ENCODE assay signal across 16 cellular contexts in genomic region chr2:147665035-147665434, GRCh38.
DNase-seq lines count a peak whose midpoint lies in the region; ATAC-seq and TF ChIP-seq lines count a peak whose summit lies in the region.
"Had no signal": no experiment of that assay in that cellular context is flagged by ENCODE, and none has a peak within 500 bp of the region (broad histone marks: within the 10 kb centered on the region; RNA-seq: fewer than 3 reads in every experiment).

No MANE protein-coding gene starts in this region.

- ATAC-seq in esophagus mucosa (peak; percentile 74), HG03108 (IDR thresholded peaks at IDR 0.05; ENCODE audit: unreplicated experiment) (no peak)
- ATAC-seq: natural killer cell had no signal

- intact Hi-C loops in activated CD4-positive, alpha-beta memory T cell treated with anti-CD3 and anti-CD28 coated beads for 36 hours (cut with micrococcal nuclease): no loop called here

- CTCF ChIA-PET in activated CD4-positive, alpha-beta memory T cell treated with anti-CD3 and anti-CD28 coated beads for 36 hours (lab: Charles Lee): no interaction called here
- CTCF ChIA-PET in activated CD4-positive, alpha-beta memory T cell treated with anti-CD3 and anti-CD28 coated beads, Interleukin-2, amount 10 ng/mL, durations not matched to agents 7 days and 5 days (lab: Charles Lee): interaction anchor here (0.9 kb wide), 1 partner anchor 18 kb away, joined by 3 read pairs; no protein-coding TSS in a partner anchor

- in situ Hi-C loops in GM13976 (cut with MboI; ENCODE audit: low sequenced_read_pairs, unreplicated experiment): no loop called here

- peak overlapping the region; percentile 15 for H3K27ac Mint-ChIP-seq in activated CD4-positive, alpha-beta memory T cell treated with anti-CD3 and anti-CD28 coated beads for 36 hours
- no peak overlapping the region for H3K27ac Mint-ChIP-seq in activated CD4-positive, alpha-beta memory T cell treated with anti-CD3 and anti-CD28 coated beads, Interleukin-2, amount 10 ng/mL, durations not matched to agents 7 days and 5 days
- H3K27ac Mint-ChIP-seq: activated CD4-positive, alpha-beta T cell treated with anti-CD3 and anti-CD28 coated beads, Interleukin-2, amount 10 ng/mL, durations not matched to agents 24 days and 14 days; natural killer cell had no signal

- no peak overlapping the region for H3K4me3 Mint-ChIP-seq in activated CD4-positive, alpha-beta memory T cell treated with anti-CD3 and anti-CD28 coated beads for 36 hours
- no peak overlapping the region for H3K4me3 Mint-ChIP-seq in activated CD4-positive, alpha-beta memory T cell treated with anti-CD3 and anti-CD28 coated beads, Interleukin-2, amount 10 ng/mL, durations not matched to agents 7 days and 5 days
- H3K4me3 Mint-ChIP-seq: activated CD4-positive, alpha-beta T cell treated with anti-CD3 and anti-CD28 coated beads, Interleukin-2, amount 10 ng/mL, durations not matched to agents 24 days and 14 days; natural killer cell had no signal

- peaks cover 24% of the 10 kb centered on the region for H3K4me1 Mint-ChIP-seq in activated CD4-positive, alpha-beta memory T cell treated with anti-CD3 and anti-CD28 coated beads for 36 hours (ENCODE audit: low read depth)
- peaks cover 23% of the 10 kb centered on the region for H3K4me1 Mint-ChIP-seq in activated CD4-positive, alpha-beta memory T cell treated with anti-CD3 and anti-CD28 coated beads, Interleukin-2, amount 10 ng/mL, durations not matched to agents 7 days and 5 days

- TF ChIP-seq CTCF in GM13976 (IDR thresholded peaks at IDR 0.05; ENCODE audit: borderline replicate concordance, control extremely low read depth, extremely low read depth, insufficient read depth, missing control alignments): no peak

- no peak for DNase-seq in activated CD4-positive, alpha-beta memory T cell treated with anti-CD3 and anti-CD28 coated beads for 36 hours
- no peak for DNase-seq in activated CD4-positive, alpha-beta memory T cell treated with anti-CD3 and anti-CD28 coated beads, Interleukin-2, amount 10 ng/mL, durations not matched to agents 7 days and 5 days
- DNase-seq in LHCN-M2 (ENCODE audit: low read depth): peak; percentile 7
- DNase-seq in pons (ENCODE audit: low spot score): peak; percentile 41
- no peak for DNase-seq in GM13976 (ENCODE audit: low spot score)
- no peak for DNase-seq in HK-2 (ENCODE audit: unreplicated experiment)
- DNase-seq: activated CD4-positive, alpha-beta T cell treated with anti-CD3 and anti-CD28 coated beads, Interleukin-2, amount 10 ng/mL, durations not matched to agents 24 days and 14 days; activated CD8-positive, alpha-beta memory T cell treated with anti-CD3 and anti-CD28 coated beads, Interleukin-2, amount 50 U/mL, for 4 hours; activated effector memory CD4-positive, alpha-beta T cell treated with anti-CD3 and anti-CD28 coated beads, Interleukin-2, amount 50 U/mL, for 16 hours; dermis blood vessel endothelial cell; natural killer cell; NCI-H1105; NK-92 treated with Interleukin-12 subunit alpha and Interleukin-12 subunit beta, amount 100 ng/mL, for 24 hours; stimulated activated CD8-positive, alpha-beta memory T cell treated with anti-CD3 and anti-CD28 coated beads, Interleukin-4, amount 100 ng/mL, for 48 hours had no signal

- POLR2A ChIA-PET in activated CD4-positive, alpha-beta memory T cell treated with anti-CD3 and anti-CD28 coated beads for 36 hours (lab: Charles Lee): no interaction called here
- POLR2A ChIA-PET in activated CD4-positive, alpha-beta memory T cell treated with anti-CD3 and anti-CD28 coated beads, Interleukin-2, amount 10 ng/mL, durations not matched to agents 7 days and 5 days (lab: Charles Lee): no interaction called here

- no peaks in the 10 kb centered on the region for H3K36me3 Mint-ChIP-seq in activated CD4-positive, alpha-beta memory T cell treated with anti-CD3 and anti-CD28 coated beads for 36 hours
- peaks cover 8% of the 10 kb centered on the region for H3K36me3 Mint-ChIP-seq in activated CD4-positive, alpha-beta memory T cell treated with anti-CD3 and anti-CD28 coated beads, Interleukin-2, amount 10 ng/mL, durations not matched to agents 7 days and 5 days (ENCODE audit: low read depth)
- H3K36me3 Mint-ChIP-seq: natural killer cell had no signal

- no peaks in the 10 kb centered on the region for H3K27me3 Mint-ChIP-seq in activated CD4-positive, alpha-beta memory T cell treated with anti-CD3 and anti-CD28 coated beads for 36 hours
- no peaks in the 10 kb centered on the region for H3K27me3 Mint-ChIP-seq in activated CD4-positive, alpha-beta memory T cell treated with anti-CD3 and anti-CD28 coated beads, Interleukin-2, amount 10 ng/mL, durations not matched to agents 7 days and 5 days
- H3K27me3 Mint-ChIP-seq: activated CD4-positive, alpha-beta T cell treated with anti-CD3 and anti-CD28 coated beads, Interleukin-2, amount 10 ng/mL, durations not matched to agents 24 days and 14 days had no signal

- H3K9me3 Mint-ChIP-seq in activated CD4-positive, alpha-beta memory T cell treated with anti-CD3 and anti-CD28 coated beads for 36 hours: no peaks in the 10 kb centered on the region
- H3K9me3 Mint-ChIP-seq in activated CD4-positive, alpha-beta memory T cell treated with anti-CD3 and anti-CD28 coated beads, Interleukin-2, amount 10 ng/mL, durations not matched to agents 7 days and 5 days: peaks cover 4% of the 10 kb centered on the region
- H3K9me3 Mint-ChIP-seq: natural killer cell had no signal

Comparison
In these comparisons a context has a peak if more than half of its experiments do, and no peak if none do; other contexts are left out.
1. DNase-seq: peak in LHCN-M2 (single experiment) and pons (single experiment); none in activated CD4-positive, alpha-beta memory T cell treated with anti-CD3 and anti-CD28 coated beads for 36 hours (single experiment), activated CD4-positive, alpha-beta memory T cell treated with anti-CD3 and anti-CD28 coated beads, Interleukin-2, amount 10 ng/mL, durations not matched to agents 7 days and 5 days (single experiment), GM13976 (single experiment) and HK-2 (single experiment).